In genomic region chr10:101761226-101761625, GRCh38 we compare ENCODE assay signal across 32 cellular contexts. TPM values are rescaled to one million over a fixed set of nuclear protein-coding genes. Genes with fewer than 3 reads are reported as not detected.
"Had no signal": no experiment of that assay in that cellular context is flagged by ENCODE, and none has a peak within 500 bp of the region (broad histone marks: within the 10 kb centered on the region; RNA-seq: fewer than 3 reads in every experiment).

No MANE protein-coding gene starts in this region.

- H3K36me3 ChIP-seq: colonic mucosa, esophagus squamous epithelium, gastrocnemius medialis, heart right ventricle, left lung, lower lobe of right lung had no signal

- DNase-seq: colonic mucosa; cortex of kidney; effector CD8-positive, alpha-beta T cell; effector memory CD8-positive, alpha-beta T cell; endodermal cell; erythroblast; esophagus squamous epithelium; foreskin fibroblast; foreskin melanocyte; gastrocnemius medialis; glutamatergic neuron; head of caudate nucleus; heart right ventricle; hippocampal formation; left cardiac atrium; left lung; left ventricle myocardium superior; lower lobe of right lung; mesenchymal stem cell; mucosa of descending colon; naive B cell had no signal

- H3K4me1 ChIP-seq: colonic mucosa, esophagus squamous epithelium, gastrocnemius medialis, heart right ventricle, left lung, lower lobe of right lung had no signal

- H3K27me3 ChIP-seq: colonic mucosa, gastrocnemius medialis had no signal

- H3K4me3 Mint-ChIP-seq: dendritic cell treated with granulocyte-macrophage colony-stimulating factor and Interleukin-4, amounts not matched to agents 40 ng/mL and 50 ng/mL, for 4 days; effector memory CD8-positive, alpha-beta T cell; endodermal cell; mesothelial cell of epicardium had no signal

- H3K36me3 Mint-ChIP-seq: mesothelial cell of epicardium, naive B cell had no signal

- H3K27ac ChIP-seq: colonic mucosa, epithelial cell of prostate, esophagus squamous epithelium, gastrocnemius medialis, heart right ventricle, left lung, lower lobe of right lung had no signal

- H3K27ac Mint-ChIP-seq: dendritic cell treated with granulocyte-macrophage colony-stimulating factor and Interleukin-4, amounts not matched to agents 40 ng/mL and 50 ng/mL, for 4 days; effector memory CD8-positive, alpha-beta T cell; endodermal cell; mesothelial cell of epicardium; naive B cell had no signal

- H3K9me3 Mint-ChIP-seq: dendritic cell treated with granulocyte-macrophage colony-stimulating factor and Interleukin-4, amounts not matched to agents 40 ng/mL and 50 ng/mL, for 4 days; effector memory CD8-positive, alpha-beta T cell; endodermal cell; mesothelial cell of epicardium; naive B cell had no signal

- H3K4me3 ChIP-seq: colonic mucosa, esophagus squamous epithelium, gastrocnemius medialis, heart right ventricle, left lung, lower lobe of right lung, mucosa of descending colon had no signal

- H3K4me1 Mint-ChIP-seq: mesothelial cell of epicardium, naive B cell had no signal

- ATAC-seq: effector memory CD8-positive, alpha-beta T cell; esophagus mucosa; gastrocnemius medialis; heart right ventricle; left cardiac atrium; left lung; left ventricle myocardium superior; lower lobe of right lung; mucosa of descending colon had no signal

- H3K9me3 ChIP-seq: colonic mucosa, esophagus squamous epithelium, gastrocnemius medialis, heart right ventricle, left lung, lower lobe of right lung, mucosa of descending colon had no signal

RNA-seq across cellular contexts. Expression of gene FGF8, which starts 14.7 kb away (rescaled TPM):
- total RNA-seq: colonic mucosa, dermis microvascular lymphatic vessel endothelial cell, esophagus mucosa, esophagus squamous epithelium, gastrocnemius medialis, glomerular endothelial cell, kidney epithelial cell, left cardiac atrium, left lung, left ventricle myocardium superior, lower leg skin, lower lobe of right lung, lung microvascular endothelial cell, mesenteric fat pad, mesothelial cell of epicardium, mucosa of descending colon had no signal
- polyA plus RNA-seq: heart right ventricle, keratinocyte had no signal
